8 cellular contexts compared by ENCODE assay signal in genomic region chr12:64221656-64222010, GRCh38. TPM values are rescaled to one million over a fixed set of nuclear protein-coding genes. Genes with fewer than 3 reads are reported as not detected.
DNase-seq lines count a peak whose midpoint lies in the region; ATAC-seq and TF ChIP-seq lines count a peak whose summit lies in the region.

No MANE protein-coding gene starts in this region.

- H3K4me3 Mint-ChIP-seq in CD14-positive monocyte: peak overlapping the region; percentile 99

- peak overlapping the region; percentile 92 to 99 (median 96) for H3K27ac Mint-ChIP-seq in CD14-positive monocyte

- no peaks in the 10 kb centered on the region for H3K36me3 Mint-ChIP-seq in CD14-positive monocyte

- H3K9me3 Mint-ChIP-seq in CD14-positive monocyte: no peaks in the 10 kb centered on the region

- no peaks in the 10 kb centered on the region for H3K27me3 ChIP-seq in mucosa of stomach (ENCODE audit: control insufficient read depth, insufficient read depth, low read length)

- H3K9me3 ChIP-seq in mucosa of stomach (ENCODE audit: control insufficient read depth, low read length): no peaks in the 10 kb centered on the region

- H3K4me1 Mint-ChIP-seq in CD14-positive monocyte: peaks cover 31% of the 10 kb centered on the region

- intact Hi-C loops in CD14-positive monocyte (cut with micrococcal nuclease): loop anchor here in 1 of 2 donors (10.0 kb wide), 1 partner anchor 183 kb away; the partner anchor contains the start of gene XPOT

- H3K4me3 ChIP-seq in mucosa of stomach (ENCODE audit: low read length): peak overlapping the region; percentile 75

- DNase-seq in CD14-positive monocyte (ENCODE audit: low spot score) (peak; percentile 70), NCI-H526 treated with DMSO at 0.1 percent for 48 hours (lab: John Stamatoyannopoulos, UW) (peak; percentile 71)
- DNase-seq in activated CD8-positive, alpha-beta memory T cell treated with anti-CD3 and anti-CD28 coated beads, Interleukin-2, amount 50 U/mL, for 24 hours (ENCODE audit: extremely low read depth): peak; percentile 15
- peak; percentile 17 to 28 for DNase-seq in stimulated activated CD8-positive, alpha-beta memory T cell treated with anti-CD3 and anti-CD28 coated beads, Interleukin-7, amount 100 ng/mL, for 48 hours (ENCODE audit: extremely low read depth in 1 of 2, low read depth in 1 of 2)

- TF ChIP-seq CTCF in CD14-positive monocyte (IDR thresholded peaks at IDR 0.05): no peak

- peaks cover 0 to 4% (median 4%) of the 10 kb centered on the region in 3 donors for H3K27me3 Mint-ChIP-seq in CD14-positive monocyte (ENCODE audit: low read depth in 3 of 3)

- H3K4me1 ChIP-seq in mucosa of stomach (ENCODE audit: control insufficient read depth, insufficient read depth, low read length): peaks cover 7% of the 10 kb centered on the region

- ATAC-seq in GM19328 (IDR thresholded peaks at IDR 0.05; ENCODE audit: unreplicated experiment): peak; percentile 10
- peak; percentile 20 for ATAC-seq in HG03457 (IDR thresholded peaks at IDR 0.05; ENCODE audit: unreplicated experiment)
- peak; percentile 79 for ATAC-seq in esophagus mucosa

- H3K36me3 ChIP-seq in mucosa of stomach (ENCODE audit: control insufficient read depth, insufficient read depth, low read length): no peaks in the 10 kb centered on the region

- H3K9ac ChIP-seq in mucosa of stomach (ENCODE audit: low read length): peak overlapping the region; percentile 72

RNA-seq across cellular contexts. Expression of gene KICS2, which starts 0.5 kb away (rescaled TPM):
- polyA plus RNA-seq in CD14-positive monocyte: 1 to 10 TPM; 2.7 to 3.5 TPM
- total RNA-seq in esophagus mucosa: 8.2 TPM

Comparison
In these comparisons a context has a peak if more than half of its experiments do, and no peak if none do; other contexts are left out.
1. Peak in every context shown above with its lines: DNase-seq, ATAC-seq and H3K4me3 ChIP-seq.
2. DNase-seq: peak in every context shown above with its lines; median percentile 71 in NCI-H526 treated with DMSO at 0.1 percent for 48 hours; 70 in CD14-positive monocyte; 22 in stimulated activated CD8-positive, alpha-beta memory T cell treated with anti-CD3 and anti-CD28 coated beads, Interleukin-7, amount 100 ng/mL, for 48 hours; 15 in activated CD8-positive, alpha-beta memory T cell treated with anti-CD3 and anti-CD28 coated beads, Interleukin-2, amount 50 U/mL, for 24 hours.
3. ATAC-seq: peak in every context shown above with its lines; median percentile 79 in esophagus mucosa; 20 in HG03457; 10 in GM19328.